ENCODE assay signal across 29 cellular contexts in the genomic region with DNA sequence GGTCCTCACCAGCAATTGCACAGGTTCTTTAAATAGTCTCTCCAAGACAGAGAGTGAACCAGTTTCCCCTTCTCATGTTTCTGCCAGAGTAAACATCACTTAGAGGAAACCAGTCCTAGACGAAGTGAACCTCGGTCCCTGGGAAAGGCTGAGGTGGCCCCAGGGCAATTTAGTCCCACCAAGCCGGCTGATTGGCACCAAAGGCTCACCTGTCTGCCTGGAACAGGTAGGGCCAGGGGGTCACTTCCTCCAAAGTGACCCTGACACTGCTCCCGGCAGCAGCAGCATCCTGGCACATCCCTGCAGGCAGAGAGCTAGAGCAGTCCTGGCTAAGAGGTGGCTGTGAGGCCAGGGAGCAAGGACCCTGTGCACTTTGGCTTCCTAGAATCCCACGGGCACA.
"Had no signal": no experiment of that assay in that cellular context is flagged by ENCODE, and none has a peak within 500 bp of the region (broad histone marks: within the 10 kb centered on the region; RNA-seq: fewer than 3 reads in every experiment).

No MANE protein-coding gene starts in this region.

- H3K36me3 ChIP-seq: breast epithelium, esophagus squamous epithelium, neutrophil, pancreas, stomach, thyroid gland, upper lobe of left lung, vagina had no signal

- H3K9me3 Mint-ChIP-seq: activated CD4-positive, alpha-beta memory T cell treated with anti-CD3 and anti-CD28 coated beads for 36 hours; activated naive CD4-positive, alpha-beta T cell treated with anti-CD3 and anti-CD28 coated beads, Interleukin-2, amount 50 U/mL, for 72 hours; activated T-cell treated with anti-CD3 and anti-CD28 coated beads, Interleukin-2, amount 50 U/mL, for 24 hours; central memory CD8-positive, alpha-beta T cell; dendritic cell treated with granulocyte-macrophage colony-stimulating factor and Interleukin-4, amounts not matched to agents 40 ng/mL and 50 ng/mL, for 4 days; nephron had no signal

- H3K4me1 ChIP-seq: breast epithelium, pancreas, psoas muscle had no signal

- DNase-seq: activated CD4-positive, alpha-beta memory T cell treated with anti-CD3 and anti-CD28 coated beads for 36 hours; activated CD4-positive, alpha-beta T cell treated with anti-CD3 and anti-CD28 coated beads for 48 hours; activated CD8-positive, alpha-beta memory T cell treated with anti-CD3 and anti-CD28 coated beads, Interleukin-2, amount 50 U/mL, for 48 hours; activated naive CD4-positive, alpha-beta T cell; activated T-cell treated with anti-CD3 and anti-CD28 coated beads, Interleukin-2, amount 50 U/mL, for 24 hours; effector CD4-positive, alpha-beta T cell; esophagus squamous epithelium; foreskin melanocyte; left ventricle myocardium superior; mammary epithelial cell; pancreas; psoas muscle; stimulated activated CD4-positive, alpha-beta T cell treated with anti-CD3 and anti-CD28 coated beads, Interleukin-1b, Interleukin-23, amount 100 ng/mL, for 48 hours; stimulated activated CD4-positive, alpha-beta T cell treated with anti-CD3 and anti-CD28 coated beads, Interleukin-4, amount 100 ng/mL, for 4 hours; stimulated activated CD8-positive, alpha-beta memory T cell treated with anti-CD3 and anti-CD28 coated beads, Interleukin-4, amount 100 ng/mL, for 48 hours; stomach; T-helper 9 cell; thyroid gland; upper lobe of left lung had no signal

- H3K4me3 ChIP-seq: breast epithelium, esophagus squamous epithelium, pancreas, psoas muscle, smooth muscle cell, stomach, thyroid gland, upper lobe of left lung, vagina had no signal

- H3K4me3 Mint-ChIP-seq: activated CD4-positive, alpha-beta memory T cell treated with anti-CD3 and anti-CD28 coated beads for 36 hours; activated T-cell treated with anti-CD3 and anti-CD28 coated beads, Interleukin-2, amount 50 U/mL, for 24 hours; central memory CD8-positive, alpha-beta T cell; dendritic cell treated with granulocyte-macrophage colony-stimulating factor and Interleukin-4, amounts not matched to agents 40 ng/mL and 50 ng/mL, for 4 days; stimulated activated memory B cell treated with anti-CD40 and anti-IgM and Interleukin-4, amounts not matched to agents 10 μg/mL and 1 μg/mL and 100 μg/mL, for 72 hours had no signal

- H3K27me3 ChIP-seq: thyroid gland, vagina had no signal

- H3K27ac ChIP-seq: breast epithelium, esophagus squamous epithelium, neutrophil, pancreas, psoas muscle, stomach, thyroid gland, upper lobe of left lung, vagina, VCaP had no signal

- H3K9me3 ChIP-seq: breast epithelium, esophagus squamous epithelium, neutrophil, pancreas, psoas muscle, stomach, thyroid gland, upper lobe of left lung, vagina had no signal

- ATAC-seq: activated naive CD4-positive, alpha-beta T cell treated with anti-CD3 and anti-CD28 coated beads, Interleukin-2, amount 50 U/mL, for 72 hours; left ventricle myocardium superior; pancreas; psoas muscle; stimulated activated memory B cell treated with anti-CD40 and anti-IgM and Interleukin-4, amounts not matched to agents 10 μg/mL and 1 μg/mL and 100 μg/mL, for 72 hours had no signal

- H3K36me3 Mint-ChIP-seq: activated CD4-positive, alpha-beta memory T cell treated with anti-CD3 and anti-CD28 coated beads for 36 hours; activated naive CD4-positive, alpha-beta T cell treated with anti-CD3 and anti-CD28 coated beads, Interleukin-2, amount 50 U/mL, for 72 hours had no signal

- H3K27ac Mint-ChIP-seq: activated CD4-positive, alpha-beta memory T cell treated with anti-CD3 and anti-CD28 coated beads for 36 hours; activated naive CD4-positive, alpha-beta T cell treated with anti-CD3 and anti-CD28 coated beads, Interleukin-2, amount 50 U/mL, for 72 hours; activated T-cell treated with anti-CD3 and anti-CD28 coated beads, Interleukin-2, amount 50 U/mL, for 24 hours; dendritic cell treated with granulocyte-macrophage colony-stimulating factor and Interleukin-4, amounts not matched to agents 40 ng/mL and 50 ng/mL, for 4 days; stimulated activated memory B cell treated with anti-CD40 and anti-IgM and Interleukin-4, amounts not matched to agents 10 μg/mL and 1 μg/mL and 100 μg/mL, for 72 hours had no signal
